In genomic region chr2:33266467-33266866, GRCh38 we compare ENCODE assay signal across 21 cellular contexts.
"Had no signal": no experiment of that assay in that cellular context is flagged by ENCODE, and none has a peak within 500 bp of the region (broad histone marks: within the 10 kb centered on the region; RNA-seq: fewer than 3 reads in every experiment).

No MANE protein-coding gene starts in this region.

- DNase-seq: activated CD4-positive, alpha-beta memory T cell treated with anti-CD3 and anti-CD28 coated beads, Interleukin-2, amount 10 ng/mL, durations not matched to agents 7 days and 5 days; activated CD4-positive, alpha-beta T cell treated with anti-CD3 and anti-CD28 coated beads for 36 hours; activated CD4-positive, alpha-beta T cell treated with anti-CD3 and anti-CD28 coated beads, Interleukin-2, amount 50 U/mL, for 1 hour; activated gamma-delta T cell; activated naive CD4-positive, alpha-beta T cell treated with anti-CD3 and anti-CD28 coated beads, Interleukin-2, amount 10 ng/mL, durations not matched to agents 7 days and 5 days; activated naive CD8-positive, alpha-beta T cell treated with anti-CD3 and anti-CD28 coated beads for 36 hours; activated T-cell treated with anti-CD3 and anti-CD28 coated beads for 4 hours; activated T-cell treated with anti-CD3 and anti-CD28 coated beads, Interleukin-2, amount 50 U/mL, for 48 hours; KBM-7; MV-4-11; NCI-H1105; NCI-H1436; NCI-H1694 treated with DMSO at 0.1 percent for 48 hours; NCI-H2029 treated with DMSO at 0.1 percent for 48 hours; NCI-H510A treated with DMSO at 0.1 percent for 48 hours; NCI-H69; NK-92 treated with Interleukin-12 subunit alpha and Interleukin-12 subunit beta, amount 100 ng/mL, for 24 hours; SIG-M5 had no signal

- H3K4me3 Mint-ChIP-seq: activated CD4-positive, alpha-beta memory T cell treated with anti-CD3 and anti-CD28 coated beads, Interleukin-2, amount 10 ng/mL, durations not matched to agents 7 days and 5 days; activated CD4-positive, alpha-beta T cell treated with anti-CD3 and anti-CD28 coated beads for 36 hours; activated naive CD4-positive, alpha-beta T cell treated with anti-CD3 and anti-CD28 coated beads, Interleukin-2, amount 10 ng/mL, durations not matched to agents 7 days and 5 days; activated naive CD8-positive, alpha-beta T cell treated with anti-CD3 and anti-CD28 coated beads for 36 hours; activated T-helper 17 cell treated with anti-CD3 and anti-CD28 coated beads, Interleukin-2, amount 50 U/mL, for 72 hours had no signal

- FAIRE-seq: RCC 7860 had no signal

- H3K27ac Mint-ChIP-seq: activated CD4-positive, alpha-beta memory T cell treated with anti-CD3 and anti-CD28 coated beads, Interleukin-2, amount 10 ng/mL, durations not matched to agents 7 days and 5 days; activated CD4-positive, alpha-beta T cell treated with anti-CD3 and anti-CD28 coated beads for 36 hours; activated naive CD4-positive, alpha-beta T cell treated with anti-CD3 and anti-CD28 coated beads, Interleukin-2, amount 10 ng/mL, durations not matched to agents 7 days and 5 days; activated naive CD8-positive, alpha-beta T cell treated with anti-CD3 and anti-CD28 coated beads for 36 hours; activated T-helper 17 cell treated with anti-CD3 and anti-CD28 coated beads, Interleukin-2, amount 50 U/mL, for 72 hours had no signal

- H3K27ac ChIP-seq: VCaP had no signal

- ATAC-seq: activated CD4-positive, alpha-beta T cell treated with anti-CD3 and anti-CD28 coated beads for 36 hours had no signal

- H3K4me1 Mint-ChIP-seq: activated naive CD4-positive, alpha-beta T cell treated with anti-CD3 and anti-CD28 coated beads, Interleukin-2, amount 10 ng/mL, durations not matched to agents 7 days and 5 days; activated naive CD8-positive, alpha-beta T cell treated with anti-CD3 and anti-CD28 coated beads for 36 hours; activated T-helper 17 cell treated with anti-CD3 and anti-CD28 coated beads, Interleukin-2, amount 50 U/mL, for 72 hours had no signal

- H3K36me3 Mint-ChIP-seq: activated naive CD4-positive, alpha-beta T cell treated with anti-CD3 and anti-CD28 coated beads, Interleukin-2, amount 10 ng/mL, durations not matched to agents 7 days and 5 days; activated naive CD8-positive, alpha-beta T cell treated with anti-CD3 and anti-CD28 coated beads for 36 hours had no signal
